In genomic region chr4:6201580-6202091, GRCh38 we compare ENCODE assay signal across 12 cellular contexts. TPM values are rescaled to one million over a fixed set of nuclear protein-coding genes. Genes with fewer than 3 reads are reported as not detected.
DNase-seq lines count a peak whose midpoint lies in the region; ATAC-seq and TF ChIP-seq lines count a peak whose summit lies in the region.
"Had no signal": no experiment of that assay in that cellular context is flagged by ENCODE, and none has a peak within 500 bp of the region (broad histone marks: within the 10 kb centered on the region; RNA-seq: fewer than 3 reads in every experiment).

No MANE protein-coding gene starts in this region.

- no peaks in the 10 kb centered on the region for H3K36me3 ChIP-seq in H7 (replicated peaks; ENCODE audit: control insufficient read depth, insufficient read depth, low read length)

- H3K4me1 Mint-ChIP-seq in activated B cell treated with CpG ODN at 0.5 μM for 24 hours (peaks cover 21% of the 10 kb centered on the region), nephron progenitor cell (peaks cover 6% of the 10 kb centered on the region), Calu3 (ENCODE audit: low read depth, unreplicated experiment) (no peaks in the 10 kb centered on the region)

- POLR2A ChIA-PET in activated B cell treated with CpG ODN at 0.5 μM for 24 hours (lab: Charles Lee): no interaction called here

- H3K27ac Mint-ChIP-seq in activated B cell treated with CpG ODN at 0.5 μM for 24 hours: no peak overlapping the region
- H3K27ac Mint-ChIP-seq in nephron progenitor cell: no peak overlapping the region
- H3K27ac Mint-ChIP-seq in Calu3 (ENCODE audit: unreplicated experiment): no peak overlapping the region

- H3K27me3 Mint-ChIP-seq in activated B cell treated with CpG ODN at 0.5 μM for 24 hours (peaks cover 27% of the 10 kb centered on the region), nephron progenitor cell (ENCODE audit: low read depth, poor library complexity) (peaks cover 80% of the 10 kb centered on the region), Calu3 (ENCODE audit: unreplicated experiment) (peaks cover 69% of the 10 kb centered on the region)

- intact Hi-C loops in activated B cell treated with CpG ODN at 0.5 μM for 24 hours (cut with micrococcal nuclease) (loop anchor here (2.0 kb wide), 1 partner anchor 67 kb away; the partner anchor contains the start of gene WFS1), Calu3 (cut with micrococcal nuclease; ENCODE audit: unreplicated experiment) (no loop called here)

- BruUV-seq in Calu3 (replicated peaks; lab: Mats Ljungman, UMichigan): no TSS peak

- peak overlapping the region; percentile 61 for H3K4me3 Mint-ChIP-seq in activated B cell treated with CpG ODN at 0.5 μM for 24 hours
- peak overlapping the region; percentile 69 for H3K4me3 Mint-ChIP-seq in nephron progenitor cell
- no peak overlapping the region for H3K4me3 Mint-ChIP-seq in Calu3 (ENCODE audit: low read depth, unreplicated experiment)

- TF ChIP-seq CTCF in activated B cell treated with CpG ODN at 0.5 μM for 24 hours (IDR thresholded peaks at IDR 0.05) (no peak), nephron progenitor cell (IDR thresholded peaks at IDR 0.05) (no peak), Calu3 (IDR thresholded peaks at IDR 0.05; ENCODE audit: unreplicated experiment) (no peak)

- peak; percentile 30 for DNase-seq in SKM-1 treated with dmso at 0.1 percent for 144 hours (lab: John Stamatoyannopoulos, UW; ENCODE audit: unreplicated experiment)
- no peak for DNase-seq in SKM-1 (lab: John Stamatoyannopoulos, UW; ENCODE audit: unreplicated experiment)
- peak; percentile 55 for DNase-seq in H7
- no peak for DNase-seq in activated B cell treated with CpG ODN at 0.5 μM for 24 hours
- DNase-seq in nephron progenitor cell: no peak
- no peak for DNase-seq in Calu3
- no peak for DNase-seq in NCI-H1092 (lab: John Stamatoyannopoulos, UW)
- no peak for DNase-seq in NCI-H774 (lab: John Stamatoyannopoulos, UW)
- DNase-seq: GOT3, NCI-H2171 had no signal

- H3K4me3 ChIP-seq in H7 (ENCODE audit: insufficient read depth, low read depth, low read length): no peak overlapping the region

- ATAC-seq in activated B cell treated with CpG ODN at 0.5 μM for 24 hours (ENCODE audit: low read depth): no peak

- H3K9me3 Mint-ChIP-seq in activated B cell treated with CpG ODN at 0.5 μM for 24 hours: peaks cover 7% of the 10 kb centered on the region
- peaks cover 14% of the 10 kb centered on the region for H3K9me3 Mint-ChIP-seq in nephron progenitor cell
- H3K9me3 Mint-ChIP-seq in Calu3 (ENCODE audit: low read depth, unreplicated experiment): peaks cover 3% of the 10 kb centered on the region

- CTCF ChIA-PET in activated B cell treated with CpG ODN at 0.5 μM for 24 hours (lab: Charles Lee) (no interaction called here), Calu3 (lab: Charles Lee) (interaction anchor here (1.2 kb wide), 1 partner anchor 129 kb away, joined by 3 read pairs; no protein-coding TSS in a partner anchor)

- peaks cover 26% of the 10 kb centered on the region for H3K27me3 ChIP-seq in H7 (ENCODE audit: control insufficient read depth, insufficient read depth, low read length)

- H3K36me3 Mint-ChIP-seq in activated B cell treated with CpG ODN at 0.5 μM for 24 hours (ENCODE audit: low read depth) (no peaks in the 10 kb centered on the region), nephron progenitor cell (ENCODE audit: low read depth) (no peaks in the 10 kb centered on the region), Calu3 (ENCODE audit: insufficient read depth, unreplicated experiment) (peaks cover 6% of the 10 kb centered on the region)

RNA-seq across cellular contexts. Expression of gene JAKMIP1, which starts 1.3 kb away (rescaled TPM):
- total RNA-seq in H7 (2014; rRNA removed; shearing (Covaris generic)): 8.2 and 10.3 TPM in 2 replicates
- 0.13 TPM in 1 of 2 replicates, not detected in the other for total RNA-seq in activated B cell treated with CpG ODN at 0.5 μM for 24 hours
- not detected in 2 replicates for total RNA-seq in Calu3 (2022)
- total RNA-seq: A673, SK-MEL-5 had no signal

Comparison
In these comparisons a context has a peak if more than half of its experiments do, and no peak if none do; other contexts are left out.
1. DNase-seq: peak in SKM-1 treated with dmso at 0.1 percent for 144 hours (single experiment) and H7 (single experiment); none in SKM-1 (single experiment), activated B cell treated with CpG ODN at 0.5 μM for 24 hours (single experiment), nephron progenitor cell (single experiment), Calu3 (single experiment), NCI-H1092 (single experiment) and NCI-H774 (single experiment).